ENCODE assay signal across 8 cellular contexts in genomic region chr11:62804310-62805043, GRCh38. TPM values are rescaled to one million over a fixed set of nuclear protein-coding genes. Genes with fewer than 3 reads are reported as not detected.
DNase-seq lines count a peak whose midpoint lies in the region; ATAC-seq and TF ChIP-seq lines count a peak whose summit lies in the region.

No MANE protein-coding gene starts in this region.

- H3K27me3 ChIP-seq in Karpas-422 (ENCODE audit: low read length) (no peaks in the 10 kb centered on the region), body of pancreas (no peaks in the 10 kb centered on the region), left lung (no peaks in the 10 kb centered on the region), thoracic aorta (replicated peaks; ENCODE audit: insufficient read depth) (no peaks in the 10 kb centered on the region)

- WGBS in body of pancreas, 2 donors: 3 to 5% methylated on average over 14 of the region's 14 CpGs

- peaks cover 16% of the 10 kb centered on the region for H4K20me1 ChIP-seq in Karpas-422 (ENCODE audit: insufficient read depth, low read depth, low read length)

- TF ChIP-seq POLR2A in body of pancreas (IDR thresholded peaks at IDR 0.05): no peak

- no peak for TF ChIP-seq CTCF in body of pancreas (IDR thresholded peaks at IDR 0.05)
- no peak for TF ChIP-seq CTCF in left lung (IDR thresholded peaks at IDR 0.05)
- no peak for TF ChIP-seq CTCF in thoracic aorta (IDR thresholded peaks at IDR 0.05)
- TF ChIP-seq CTCF in GM10248 (IDR thresholded peaks at IDR 0.05; ENCODE audit: control extremely low read depth, extremely low read depth, low read depth, missing control alignments): no peak

- POLR2A ChIA-PET in GM10248 (lab: Yijun Ruan, JAX): interaction anchor here (0.7 to 2.0 kb wide), 8 partner anchors 9 to 50 kb away, joined by 3 to 13 read pairs (median 8); partner anchors contain the start of genes STX5, TEX54 and TMEM179B

- no peak overlapping the region for H3K27ac ChIP-seq in Karpas-422 (ENCODE audit: low read length)
- H3K27ac ChIP-seq in body of pancreas: peak overlapping the region; percentile 35 to 92 (median 84)
- H3K27ac ChIP-seq in left lung: peak overlapping the region; percentile 93 to 94
- H3K27ac ChIP-seq in thoracic aorta: peak overlapping the region; percentile 86 to 94

- no peaks in the 10 kb centered on the region for H3K9me3 Mint-ChIP-seq in activated CD8-positive, alpha-beta memory T cell treated with anti-CD3 and anti-CD28 coated beads, Interleukin-2, amount 10 ng/mL, durations not matched to agents 7 days and 5 days (ENCODE audit: low read depth)

- H3K27me3 Mint-ChIP-seq in activated CD8-positive, alpha-beta memory T cell treated with anti-CD3 and anti-CD28 coated beads, Interleukin-2, amount 10 ng/mL, durations not matched to agents 7 days and 5 days: no peaks in the 10 kb centered on the region

- intact Hi-C loops in body of pancreas (cut with DNase I): no loop called here
- intact Hi-C loops in left lung (cut with DNase I): no loop called here

- peaks cover 19% of the 10 kb centered on the region for H3K79me2 ChIP-seq in Karpas-422 (ENCODE audit: low read length)

- H3K4me1 Mint-ChIP-seq in activated CD8-positive, alpha-beta memory T cell treated with anti-CD3 and anti-CD28 coated beads, Interleukin-2, amount 10 ng/mL, durations not matched to agents 7 days and 5 days: peaks cover 51% of the 10 kb centered on the region

- H3K9me3 ChIP-seq in Karpas-422 (ENCODE audit: low read length) (no peaks in the 10 kb centered on the region), body of pancreas (no peaks in the 10 kb centered on the region), left lung (no peaks in the 10 kb centered on the region), thoracic aorta (no peaks in the 10 kb centered on the region)

- H3K9ac ChIP-seq in Karpas-422 (ENCODE audit: low read length): peak overlapping the region; percentile 90

- H3K4me1 ChIP-seq in Karpas-422 (ENCODE audit: low read length): peaks cover 33% of the 10 kb centered on the region
- peaks cover 25% of the 10 kb centered on the region for H3K4me1 ChIP-seq in body of pancreas
- peaks cover 8 to 48% of the 10 kb centered on the region in 2 donors for H3K4me1 ChIP-seq in left lung
- H3K4me1 ChIP-seq in thoracic aorta (ENCODE audit: control insufficient read depth in 1 of 2, low read depth in 2 of 2): peaks cover 13 to 28% of the 10 kb centered on the region in 2 donors

- peaks cover 23% of the 10 kb centered on the region; the same call in 1 of the 2 replicates for H3K36me3 ChIP-seq in Karpas-422 (ENCODE audit: insufficient read depth, low read length)
- H3K36me3 ChIP-seq in body of pancreas (replicated peaks in 1 of 2; ENCODE audit: insufficient read depth in 1 of 2, low read depth in 2 of 2): peaks cover 6 to 18% of the 10 kb centered on the region in 2 donors
- peaks cover 0 to 43% of the 10 kb centered on the region in 2 donors for H3K36me3 ChIP-seq in left lung
- peaks cover 33% of the 10 kb centered on the region for H3K36me3 ChIP-seq in thoracic aorta

- peak overlapping the region; percentile 98 for H3K27ac Mint-ChIP-seq in activated CD8-positive, alpha-beta memory T cell treated with anti-CD3 and anti-CD28 coated beads, Interleukin-2, amount 10 ng/mL, durations not matched to agents 7 days and 5 days

- peaks cover 37% of the 10 kb centered on the region for H3K36me3 Mint-ChIP-seq in activated CD8-positive, alpha-beta memory T cell treated with anti-CD3 and anti-CD28 coated beads, Interleukin-2, amount 10 ng/mL, durations not matched to agents 7 days and 5 days

- peak overlapping the region; percentile 99 for H3K4me3 Mint-ChIP-seq in activated CD8-positive, alpha-beta memory T cell treated with anti-CD3 and anti-CD28 coated beads, Interleukin-2, amount 10 ng/mL, durations not matched to agents 7 days and 5 days

- no peak for DNase-seq in activated CD8-positive, alpha-beta memory T cell treated with anti-CD3 and anti-CD28 coated beads, Interleukin-2, amount 10 ng/mL, durations not matched to agents 7 days and 5 days
- no peak for DNase-seq in activated CD8-positive, alpha-beta memory T cell treated with anti-CD3 and anti-CD28 coated beads, Interleukin-2, amount 50 U/mL, for 4 hours
- DNase-seq in Karpas-422 (no peak), body of pancreas (no peak), left lung (no peak), thoracic aorta (ENCODE audit: low spot score) (no peak), SIG-M5 treated with dmso at 0.1 percent for 504 hours (lab: John Stamatoyannopoulos, UW; ENCODE audit: unreplicated experiment) (no peak), GM10248 (ENCODE audit: extremely low spot score) (no peak)

- ATAC-seq in activated CD8-positive, alpha-beta memory T cell treated with anti-CD3 and anti-CD28 coated beads, Interleukin-2, amount 10 ng/mL, durations not matched to agents 7 days and 5 days: no peak
- ATAC-seq in body of pancreas (peak; percentile 2), left lung (peak; percentile 38), thoracic aorta (ENCODE audit: insufficient number of reproducible peaks, low FRiP score, low read depth) (no peak)

- H3K4me2 ChIP-seq in Karpas-422 (ENCODE audit: low read depth, low read length, poor library complexity, severe bottlenecking): peak overlapping the region; percentile 92

- CTCF ChIA-PET in activated CD8-positive, alpha-beta memory T cell treated with anti-CD3 and anti-CD28 coated beads, Interleukin-2, amount 10 ng/mL, durations not matched to agents 7 days and 5 days (lab: Charles Lee): interaction anchor here (1.3 to 5.9 kb wide), 2 partner anchors 18 to 77 kb away, joined by 3 to 40 read pairs; partner anchors contain the start of genes HNRNPUL2 and TMEM179B
- CTCF ChIA-PET in GM10248 (lab: Yijun Ruan, JAX): interaction anchor here (1.9 kb wide), 1 partner anchor 18 kb away, joined by 7 read pairs; no protein-coding TSS in a partner anchor

- H3K9me2 ChIP-seq in Karpas-422 (replicated peaks; ENCODE audit: insufficient read depth, low read length): no peaks in the 10 kb centered on the region

- H2AFZ ChIP-seq in Karpas-422 (ENCODE audit: low read length): no peak overlapping the region

- H3K4me3 ChIP-seq in Karpas-422 (ENCODE audit: low read length): peak overlapping the region; percentile 95
- H3K4me3 ChIP-seq in body of pancreas: peak overlapping the region; percentile 56 to 84
- H3K4me3 ChIP-seq in left lung: peak overlapping the region; percentile 85 to 90
- peak overlapping the region; percentile 98 for H3K4me3 ChIP-seq in thoracic aorta

RNA-seq across cellular contexts. Expression of gene NXF1, which starts 0.8 kb away (rescaled TPM):
- 100 to 1,000 TPM in 1 of 2 experiments, 10 to 100 TPM in 1; 93.6 to 120 TPM for total RNA-seq in activated CD8-positive, alpha-beta memory T cell treated with anti-CD3 and anti-CD28 coated beads, Interleukin-2, amount 10 ng/mL, durations not matched to agents 7 days and 5 days
- 37.5 and 41.1 TPM in 2 replicates for total RNA-seq in Karpas-422 (2014; rRNA removed; shearing (Covaris generic); ENCODE audit: low replicate concordance)
- total RNA-seq in body of pancreas: 100 to 1,000 TPM in 1 of 2 donors, 10 to 100 TPM in 1; 49.8 to 108 TPM
- total RNA-seq in left lung: 10 to 100 TPM; 67.8 to 73.0 TPM
- total RNA-seq in thoracic aorta: 100 to 1,000 TPM in 1 of 2 donors, 10 to 100 TPM in 1; 82.9 to 109 TPM

RNA-seq across cellular contexts. Expression of gene TMEM223, which starts 12.7 kb away (rescaled TPM):
- total RNA-seq in activated CD8-positive, alpha-beta memory T cell treated with anti-CD3 and anti-CD28 coated beads, Interleukin-2, amount 10 ng/mL, durations not matched to agents 7 days and 5 days: 10 to 100 TPM; 14.4 to 17.9 TPM
- 22.2 and 34.6 TPM in 2 replicates for total RNA-seq in Karpas-422 (2014; rRNA removed; shearing (Covaris generic); ENCODE audit: low replicate concordance)
- 10 to 100 TPM in 1 of 2 donors, 1 to 10 TPM in 1; 6.2 to 29.0 TPM for total RNA-seq in body of pancreas
- total RNA-seq in left lung: 10 to 100 TPM; 15.7 to 16.2 TPM
- 10 to 100 TPM; 11.1 to 30.2 TPM for total RNA-seq in thoracic aorta

RNA-seq across cellular contexts. Expression of gene TMEM179B, which starts 17.3 kb away (rescaled TPM):
- total RNA-seq in activated CD8-positive, alpha-beta memory T cell treated with anti-CD3 and anti-CD28 coated beads, Interleukin-2, amount 10 ng/mL, durations not matched to agents 7 days and 5 days: 10 to 100 TPM; 42.4 to 43.0 TPM
- 58.0 and 80.4 TPM in 2 replicates for total RNA-seq in Karpas-422 (2014; rRNA removed; shearing (Covaris generic); ENCODE audit: low replicate concordance)
- 10 to 100 TPM; 40.9 to 41.8 TPM for total RNA-seq in body of pancreas
- total RNA-seq in left lung: 10 to 100 TPM; 52.7 to 58.7 TPM
- total RNA-seq in thoracic aorta: 10 to 100 TPM; 45.6 to 70.8 TPM

RNA-seq across cellular contexts. Expression of gene STX5, which starts 27.4 kb away (rescaled TPM):
- 10 to 100 TPM; 30.8 to 38.4 TPM for total RNA-seq in activated CD8-positive, alpha-beta memory T cell treated with anti-CD3 and anti-CD28 coated beads, Interleukin-2, amount 10 ng/mL, durations not matched to agents 7 days and 5 days
- 30.0 and 39.9 TPM in 2 replicates for total RNA-seq in Karpas-422 (2014; rRNA removed; shearing (Covaris generic); ENCODE audit: low replicate concordance)
- total RNA-seq in body of pancreas (10 to 100 TPM; 20.1 to 23.6 TPM), left lung (10 to 100 TPM; 38.9 to 40.5 TPM), thoracic aorta (10 to 100 TPM; 32.0 to 46.8 TPM)

RNA-seq across cellular contexts. Expression of gene TEX54, which starts 28.2 kb away (rescaled TPM):
- not detected for total RNA-seq in activated CD8-positive, alpha-beta memory T cell treated with anti-CD3 and anti-CD28 coated beads, Interleukin-2, amount 10 ng/mL, durations not matched to agents 7 days and 5 days
- 2.7 TPM in 1 of 2 replicates, not detected in the other for total RNA-seq in Karpas-422 (2014; rRNA removed; shearing (Covaris generic); ENCODE audit: low replicate concordance)
- total RNA-seq in body of pancreas (not detected), left lung (not detected), thoracic aorta (not detected)

Comparison
In these comparisons a context has a peak if more than half of its experiments do, and no peak if none do; other contexts are left out.
1. ATAC-seq: peak in body of pancreas (single experiment) and left lung (single experiment); none in activated CD8-positive, alpha-beta memory T cell treated with anti-CD3 and anti-CD28 coated beads, Interleukin-2, amount 10 ng/mL, durations not matched to agents 7 days and 5 days (single experiment) and thoracic aorta (single experiment).
2. Peak in every context shown above with its lines, with median percentiles within 50 percentile points of each other: H3K4me3 ChIP-seq.